In genomic region chr2:1546023-1546591, GRCh38 we compare ENCODE assay signal across 8 cellular contexts.
DNase-seq lines count a peak whose midpoint lies in the region; ATAC-seq, FAIRE-seq and TF ChIP-seq lines count a peak whose summit lies in the region.

No MANE protein-coding gene starts in this region.

- H3K4me1 ChIP-seq in esophagus muscularis mucosa, result peaks cover 7 to 27% (median 17%) of the 10 kb centered on the region in 4 donors

- peak; percentile 70 for FAIRE-seq in TTC549 (lab: Jason Lieb, UNC)

- H3K4me3 ChIP-seq in esophagus muscularis mucosa, result no peak overlapping the region

- TF ChIP-seq CTCF in esophagus muscularis mucosa (IDR thresholded peaks at IDR 0.05), result peak; percentile 70 to 79 (median 75)

- whole genome bisulfite sequencing in esophagus muscularis mucosa, result 30% methylated on average over 14 of the region's 14 CpGs

- no peak for ATAC-seq in HG02840 (IDR thresholded peaks at IDR 0.05; ENCODE audit: low FRiP score, unreplicated experiment)
- no peak for ATAC-seq in GM21717 (IDR thresholded peaks at IDR 0.05; ENCODE audit: unreplicated experiment)

- H3K27me3 ChIP-seq in esophagus muscularis mucosa, result peaks cover 0 to 20% (median 4%) of the 10 kb centered on the region in 4 donors

- intact Hi-C loops in esophagus muscularis mucosa (cut with DNase I), result loop anchor here (5.0 to 10.0 kb wide), 2 partner anchors 591 to 829 kb away; partner anchors contain the start of gene SNTG2

- H3K27ac ChIP-seq in esophagus muscularis mucosa (replicated peaks in 1 of 4), result peak overlapping the region in 1 of 4 donors; percentile 10

- H3K9me3 ChIP-seq in esophagus muscularis mucosa, result no peaks in the 10 kb centered on the region

- DNase-seq in activated CD4-positive, alpha-beta T cell treated with anti-CD3 and anti-CD28 coated beads for 48 hours, result peak; percentile 53
- no peak for DNase-seq in activated CD4-positive, alpha-beta T cell treated with anti-CD3 and anti-CD28 coated beads for 1 hour
- DNase-seq in NAMALWA (ENCODE audit: low spot score) (peak; percentile 41), esophagus muscularis mucosa (ENCODE audit: extremely low spot score) (no peak), non-pigmented ciliary epithelial cell (ENCODE audit: low read depth) (peak; percentile 17)

- TF ChIP-seq EP300 in esophagus muscularis mucosa (IDR thresholded peaks at IDR 0.05), result no peak

- no peaks in the 10 kb centered on the region for H3K36me3 ChIP-seq in esophagus muscularis mucosa

- TF ChIP-seq POLR2A in esophagus muscularis mucosa (IDR thresholded peaks at IDR 0.05; ENCODE audit: low read depth), result no peak

Comparison
In these comparisons a context has a peak if more than half of its experiments do, and no peak if none do; other contexts are left out.
1. DNase-seq: peak in activated CD4-positive, alpha-beta T cell treated with anti-CD3 and anti-CD28 coated beads for 48 hours (single experiment), NAMALWA (single experiment) and non-pigmented ciliary epithelial cell (single experiment); none in activated CD4-positive, alpha-beta T cell treated with anti-CD3 and anti-CD28 coated beads for 1 hour (single experiment) and esophagus muscularis mucosa (single experiment).